In genomic region chr9:114338187-114338586, GRCh38 we compare ENCODE assay signal across 17 cellular contexts. TPM values are rescaled to one million over a fixed set of nuclear protein-coding genes. Genes with fewer than 3 reads are reported as not detected.
DNase-seq lines count a peak whose midpoint lies in the region; ATAC-seq and TF ChIP-seq lines count a peak whose summit lies in the region.
"Had no signal": no experiment of that assay in that cellular context is flagged by ENCODE, and none has a peak within 500 bp of the region (broad histone marks: within the 10 kb centered on the region; RNA-seq: fewer than 3 reads in every experiment).

No MANE protein-coding gene starts in this region.

- TF ChIP-seq CTCF in activated B cell treated with CpG ODN at 0.5 μM for 24 hours (IDR thresholded peaks at IDR 0.05), result no peak
- TF ChIP-seq CTCF in thyroid gland (IDR thresholded peaks at IDR 0.05), result no peak

- no peaks in the 10 kb centered on the region for H3K27me3 Mint-ChIP-seq in activated naive CD4-positive, alpha-beta T cell treated with anti-CD3 and anti-CD28 coated beads for 36 hours (ENCODE audit: low read depth)
- H3K27me3 Mint-ChIP-seq in activated B cell treated with CpG ODN at 0.5 μM for 24 hours, result no peaks in the 10 kb centered on the region
- H3K27me3 Mint-ChIP-seq in immature natural killer cell (ENCODE audit: low read depth in 3 of 3), result peaks cover 3 to 18% (median 17%) of the 10 kb centered on the region in 3 donors
- no peaks in the 10 kb centered on the region for H3K27me3 Mint-ChIP-seq in stimulated activated naive B cell treated with anti-CD40 and anti-IgM and Interleukin-4, amounts not matched to agents 10 μg/mL and 1 μg/mL and 100 μg/mL, for 72 hours
- H3K27me3 Mint-ChIP-seq: CD4-positive, alpha-beta memory T cell had no signal

- POLR2A ChIA-PET in activated B cell treated with CpG ODN at 0.5 μM for 24 hours (lab: Charles Lee), result interaction anchor here (1.4 to 13.9 kb wide), 3 partner anchors 11 to 46 kb away, joined by 5 to 188 read pairs (median 6); partner anchors contain the start of gene AKNA

- peaks cover 12% of the 10 kb centered on the region for H3K4me1 Mint-ChIP-seq in activated naive CD4-positive, alpha-beta T cell treated with anti-CD3 and anti-CD28 coated beads for 36 hours (ENCODE audit: low read depth)
- H3K4me1 Mint-ChIP-seq in activated B cell treated with CpG ODN at 0.5 μM for 24 hours (peaks cover 32% of the 10 kb centered on the region), immature natural killer cell (peaks cover 14 to 19% of the 10 kb centered on the region in 2 donors)
- H3K4me1 Mint-ChIP-seq in stimulated activated naive B cell treated with anti-CD40 and anti-IgM and Interleukin-4, amounts not matched to agents 10 μg/mL and 1 μg/mL and 100 μg/mL, for 72 hours, result peaks cover 27 to 50% of the 10 kb centered on the region in 2 donors

- 93 to 97% methylated on average over 2 of the region's 2 CpGs for WGBS in thyroid gland, 2 donors

- no peaks in the 10 kb centered on the region for H3K9me3 Mint-ChIP-seq in activated naive CD4-positive, alpha-beta T cell treated with anti-CD3 and anti-CD28 coated beads for 36 hours
- H3K9me3 Mint-ChIP-seq in activated B cell treated with CpG ODN at 0.5 μM for 24 hours (no peaks in the 10 kb centered on the region), immature natural killer cell (no peaks in the 10 kb centered on the region)
- peaks cover 3 to 4% of the 10 kb centered on the region in 2 donors for H3K9me3 Mint-ChIP-seq in stimulated activated naive B cell treated with anti-CD40 and anti-IgM and Interleukin-4, amounts not matched to agents 10 μg/mL and 1 μg/mL and 100 μg/mL, for 72 hours

- DNase-seq in activated naive CD4-positive, alpha-beta T cell treated with anti-CD3 and anti-CD28 coated beads for 36 hours, result no peak
- DNase-seq in activated naive CD4-positive, alpha-beta T cell treated with anti-CD3 and anti-CD28 coated beads, Interleukin-2, amount 50 U/mL, for 16 hours, result no peak
- DNase-seq in activated B cell treated with CpG ODN at 0.5 μM for 24 hours (no peak), immature natural killer cell (no peak), thyroid gland (no peak), DMS53 treated with DMSO at 0.1 percent for 48 hours (lab: John Stamatoyannopoulos, UW; ENCODE audit: unreplicated experiment) (no peak)
- no peak for DNase-seq in stimulated activated naive B cell treated with anti-CD40 and anti-IgM and Interleukin-4, amounts not matched to agents 10 μg/mL and 1 μg/mL and 100 μg/mL, for 72 hours
- DNase-seq: AML-193; CD4-positive, alpha-beta memory T cell; H7; KG1; NCI-H1092; NCI-H226; NCI-H526; RPMI8226 had no signal

- peaks cover 17 to 33% of the 10 kb centered on the region in 2 donors for H3K36me3 ChIP-seq in thyroid gland

- no peak overlapping the region for H3K27ac ChIP-seq in thyroid gland

- no peak for ATAC-seq in activated B cell treated with CpG ODN at 0.5 μM for 24 hours (ENCODE audit: low read depth)
- no peak for ATAC-seq in stimulated activated naive B cell treated with anti-CD40 and anti-IgM and Interleukin-4, amounts not matched to agents 10 μg/mL and 1 μg/mL and 100 μg/mL, for 72 hours (replicated peaks)

- peaks cover 54% of the 10 kb centered on the region for H3K36me3 Mint-ChIP-seq in activated naive CD4-positive, alpha-beta T cell treated with anti-CD3 and anti-CD28 coated beads for 36 hours (ENCODE audit: low read depth)
- H3K36me3 Mint-ChIP-seq in activated B cell treated with CpG ODN at 0.5 μM for 24 hours (ENCODE audit: low read depth), result peaks cover 83% of the 10 kb centered on the region
- H3K36me3 Mint-ChIP-seq in immature natural killer cell, result peaks cover 25 to 57% (median 34%) of the 10 kb centered on the region in 3 donors
- peaks cover 62 to 75% of the 10 kb centered on the region in 2 donors for H3K36me3 Mint-ChIP-seq in stimulated activated naive B cell treated with anti-CD40 and anti-IgM and Interleukin-4, amounts not matched to agents 10 μg/mL and 1 μg/mL and 100 μg/mL, for 72 hours

- no peaks in the 10 kb centered on the region for H3K9me3 ChIP-seq in thyroid gland

- intact Hi-C loops in activated naive CD4-positive, alpha-beta T cell treated with anti-CD3 and anti-CD28 coated beads for 36 hours (cut with micrococcal nuclease), result loop anchor here (5.0 kb wide), 1 partner anchor 34 kb away; no protein-coding TSS in a partner anchor
- intact Hi-C loops in activated B cell treated with CpG ODN at 0.5 μM for 24 hours (cut with micrococcal nuclease) (loop anchor here (2.0 to 5.0 kb wide), 3 partner anchors 35 to 674 kb away; no protein-coding TSS in a partner anchor), thyroid gland (cut with DNase I) (no loop called here)

- TF ChIP-seq POLR2A in thyroid gland (IDR thresholded peaks at IDR 0.05), result no peak

- CTCF ChIA-PET in activated naive CD4-positive, alpha-beta T cell treated with anti-CD3 and anti-CD28 coated beads for 36 hours (lab: Charles Lee), result interaction anchor here (0.6 to 3.7 kb wide), 13 partner anchors 9 to 1181 kb away, joined by 3 to 46 read pairs (median 4); partner anchors contain the start of gene AKNA
- CTCF ChIA-PET in activated B cell treated with CpG ODN at 0.5 μM for 24 hours (lab: Charles Lee), result interaction anchor here (0.6 to 4.2 kb wide), 10 partner anchors 36 to 315 kb away, joined by 3 to 29 read pairs (median 7); no protein-coding TSS in a partner anchor

- no peak overlapping the region for H3K4me3 Mint-ChIP-seq in activated naive CD4-positive, alpha-beta T cell treated with anti-CD3 and anti-CD28 coated beads for 36 hours
- H3K4me3 Mint-ChIP-seq in activated B cell treated with CpG ODN at 0.5 μM for 24 hours (no peak overlapping the region), immature natural killer cell (no peak overlapping the region)
- H3K4me3 Mint-ChIP-seq in stimulated activated naive B cell treated with anti-CD40 and anti-IgM and Interleukin-4, amounts not matched to agents 10 μg/mL and 1 μg/mL and 100 μg/mL, for 72 hours, result no peak overlapping the region
- H3K4me3 Mint-ChIP-seq: CD4-positive, alpha-beta memory T cell had no signal

- no peaks in the 10 kb centered on the region for H3K27me3 ChIP-seq in thyroid gland

- no peak overlapping the region for H3K4me3 ChIP-seq in thyroid gland (replicated peaks in 1 of 3)

- peak overlapping the region; percentile 43 for H3K27ac Mint-ChIP-seq in activated naive CD4-positive, alpha-beta T cell treated with anti-CD3 and anti-CD28 coated beads for 36 hours
- peak overlapping the region; percentile 37 for H3K27ac Mint-ChIP-seq in activated B cell treated with CpG ODN at 0.5 μM for 24 hours
- H3K27ac Mint-ChIP-seq in immature natural killer cell, result peak overlapping the region; percentile 24 to 90 (median 64)
- H3K27ac Mint-ChIP-seq in stimulated activated naive B cell treated with anti-CD40 and anti-IgM and Interleukin-4, amounts not matched to agents 10 μg/mL and 1 μg/mL and 100 μg/mL, for 72 hours, result peak overlapping the region; percentile 11

- H3K4me1 ChIP-seq in thyroid gland, result no peaks in the 10 kb centered on the region

RNA-seq across cellular contexts. Expression of gene ORM2, which starts 8.5 kb away (rescaled TPM):
- not detected for total RNA-seq in activated naive CD4-positive, alpha-beta T cell treated with anti-CD3 and anti-CD28 coated beads for 36 hours
- total RNA-seq in activated B cell treated with CpG ODN at 0.5 μM for 24 hours, result not detected in 2 replicates
- polyA plus RNA-seq in immature natural killer cell, result not detected
- total RNA-seq in thyroid gland, result not detected
- total RNA-seq: CD4-positive, alpha-beta memory T cell; MCF 10A; OCI-LY7 had no signal
- polyA plus RNA-seq: CD4-positive, alpha-beta memory T cell had no signal

RNA-seq across cellular contexts. Expression of gene ORM1, which starts 15.3 kb away (rescaled TPM):
- not detected for total RNA-seq in activated naive CD4-positive, alpha-beta T cell treated with anti-CD3 and anti-CD28 coated beads for 36 hours
- total RNA-seq in activated B cell treated with CpG ODN at 0.5 μM for 24 hours (not detected in 2 replicates), thyroid gland (not detected)
- polyA plus RNA-seq in immature natural killer cell, result not detected
- total RNA-seq: CD4-positive, alpha-beta memory T cell; H7; MCF 10A; OCI-LY7 had no signal
- polyA plus RNA-seq: CD4-positive, alpha-beta memory T cell had no signal

RNA-seq across cellular contexts. Expression of gene AKNA, which starts 49.6 kb away (rescaled TPM):
- 100 to 1,000 TPM; 107 to 118 TPM for total RNA-seq in activated naive CD4-positive, alpha-beta T cell treated with anti-CD3 and anti-CD28 coated beads for 36 hours
- 283 and 322 TPM in 2 replicates for total RNA-seq in activated B cell treated with CpG ODN at 0.5 μM for 24 hours
- polyA plus RNA-seq in immature natural killer cell, result 10 to 100 TPM in 2 of 3 donors, 1 to 10 TPM in 1; 4.0 to 56.3 (median 13.8) TPM
- total RNA-seq in thyroid gland, result 10 to 100 TPM; 10.0 to 17.0 (median 12.5) TPM

Comparison
In these comparisons a context has a peak if more than half of its experiments do, and no peak if none do; other contexts are left out.
1. H3K27ac Mint-ChIP-seq: peak in every context shown above with its lines; median percentile 64 in immature natural killer cell; 43 in activated naive CD4-positive, alpha-beta T cell treated with anti-CD3 and anti-CD28 coated beads for 36 hours; 37 in activated B cell treated with CpG ODN at 0.5 μM for 24 hours; 11 in stimulated activated naive B cell treated with anti-CD40 and anti-IgM and Interleukin-4, amounts not matched to agents 10 μg/mL and 1 μg/mL and 100 μg/mL, for 72 hours.
2. RNA of gene AKNA, which starts 49.6 kb away (total RNA-seq): 283 to 322 TPM in activated B cell treated with CpG ODN at 0.5 μM for 24 hours and 107 to 118 TPM in activated naive CD4-positive, alpha-beta T cell treated with anti-CD3 and anti-CD28 coated beads for 36 hours; 10.0 to 17.0 TPM in thyroid gland; every median in the first group is over 4 times any median in the second.